Comparison of ENCODE assay signal across 26 cellular contexts in the genomic region with DNA sequence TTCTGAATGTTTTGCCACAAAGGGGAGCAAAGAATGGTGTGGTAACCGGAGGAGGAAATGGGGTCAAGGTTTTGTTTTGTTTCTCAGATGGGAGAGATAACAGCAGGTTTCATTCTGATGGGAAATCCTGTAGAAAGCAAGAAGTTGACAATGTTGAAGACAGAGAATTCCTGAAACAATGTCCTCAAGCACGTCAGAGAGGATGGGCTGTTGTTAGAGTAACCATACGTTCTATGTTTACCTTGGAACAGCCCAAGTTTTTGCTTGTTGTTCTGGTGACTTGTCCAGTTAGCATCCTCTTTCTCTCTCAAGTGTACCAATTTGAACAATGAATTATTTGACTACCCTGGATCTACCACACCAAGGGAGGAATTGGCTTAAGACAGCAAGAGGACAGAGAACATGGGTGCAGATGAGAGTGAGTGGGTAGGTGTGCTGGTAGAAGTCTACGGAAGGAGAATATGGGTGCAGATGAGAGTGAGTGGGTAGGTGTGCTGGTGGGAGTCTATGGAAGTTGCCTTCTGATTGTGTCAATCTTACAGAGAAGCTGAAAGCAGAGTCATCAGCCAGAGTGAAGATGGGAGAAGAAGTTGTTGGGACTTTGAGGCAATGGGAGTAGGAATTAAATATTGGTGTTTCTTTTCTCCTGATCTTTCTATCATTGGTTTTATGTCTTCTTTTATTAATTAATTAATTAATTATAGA.
"Had no signal": no experiment of that assay in that cellular context is flagged by ENCODE, and none has a peak within 500 bp of the region (broad histone marks: within the 10 kb centered on the region; RNA-seq: fewer than 3 reads in every experiment).

No MANE protein-coding gene starts in this region.

- ATAC-seq: activated CD8-positive, alpha-beta memory T cell treated with anti-CD3 and anti-CD28 coated beads, Interleukin-2, amount 10 ng/mL, durations not matched to agents 7 days and 5 days; Panc1; Right ventricle myocardium inferior; T-cell had no signal

- H3K4me1 ChIP-seq: ascending aorta had no signal

- H3K27me3 ChIP-seq: ascending aorta had no signal

- H3K4me3 ChIP-seq: ascending aorta, SK-N-MC had no signal

- H3K9me3 ChIP-seq: ascending aorta had no signal

- DNase-seq: activated B cell treated with CpG ODN at 0.5 μM for 24 hours; activated CD4-positive, alpha-beta T cell treated with anti-CD3 and anti-CD28 coated beads for 1 hour; activated CD4-positive, alpha-beta T cell treated with anti-CD3 and anti-CD28 coated beads, Interleukin-2, amount 10 ng/mL, durations not matched to agents 24 days and 14 days; activated CD4-positive, alpha-beta T cell treated with anti-CD3 and anti-CD28 coated beads, Interleukin-2, amount 50 U/mL, for 48 hours; activated CD8-positive, alpha-beta memory T cell treated with anti-CD3 and anti-CD28 coated beads, Interleukin-2, amount 10 ng/mL, durations not matched to agents 7 days and 5 days; activated effector memory CD4-positive, alpha-beta T cell treated with Interleukin-2 at 50 U/mL for 16 hours; activated naive CD4-positive, alpha-beta T cell; activated T-cell treated with anti-CD3 and anti-CD28 coated beads, Interleukin-2, amount 50 U/mL, for 24 hours; Karpas-422; NCI-H1105 treated with DMSO at 0.1 percent for 48 hours; NCI-H1436 treated with DMSO at 0.1 percent for 48 hours; NCI-H187; NCI-H2081; NCI-H2227 treated with DMSO at 0.1 percent for 48 hours; NCI-H446 treated with DMSO at 0.1 percent for 48 hours; NCI-H526; NCI-H774; NK-92 treated with Interleukin-12 subunit alpha and Interleukin-12 subunit beta, amount 100 ng/mL, for 24 hours; OCI-M1; RPMI8226; T-cell; T1000 had no signal

- H3K36me3 ChIP-seq: ascending aorta had no signal

- H3K27ac ChIP-seq: ascending aorta, SK-N-MC had no signal
